ENCODE assay signal across 19 cellular contexts in genomic region chr17:49002766-49003165, GRCh38. TPM values are rescaled to one million over a fixed set of nuclear protein-coding genes. Genes with fewer than 3 reads are reported as not detected.
DNase-seq lines count a peak whose midpoint lies in the region; ATAC-seq, FAIRE-seq and TF ChIP-seq lines count a peak whose summit lies in the region.
"Had no signal": no experiment of that assay in that cellular context is flagged by ENCODE, and none has a peak within 500 bp of the region (broad histone marks: within the 10 kb centered on the region; RNA-seq: fewer than 3 reads in every experiment).

No MANE protein-coding gene starts in this region.

- H3K9ac ChIP-seq in NT2/D1 (ENCODE audit: insufficient read length, low read depth) (peak overlapping the region; percentile 62), endothelial cell of umbilical vein (replicated peaks; ENCODE audit: extremely low read depth, insufficient read depth, low read length) (no peak overlapping the region)

- no peak overlapping the region for H2AFZ ChIP-seq in endothelial cell of umbilical vein (ENCODE audit: low read depth, low read length)
- H2AFZ ChIP-seq in osteoblast (ENCODE audit: low read length): no peak overlapping the region

- no peaks in the 10 kb centered on the region for H3K9me1 ChIP-seq in endothelial cell of umbilical vein (replicated peaks; ENCODE audit: control insufficient read depth, extremely low read depth, insufficient read depth, low read length)

- FAIRE-seq in endothelial cell of umbilical vein (lab: Jason Lieb, UNC) (no peak), small intestine (lab: Jason Lieb, UNC) (no peak)

- no peak for ATAC-seq in activated T-cell treated with anti-CD3 and anti-CD28 coated beads, Interleukin-2, amount 50 U/mL, for 72 hours (replicated peaks in 1 of 2)
- ATAC-seq: activated CD4-positive, alpha-beta T cell treated with anti-CD3 and anti-CD28 coated beads for 36 hours; activated T-helper 17 cell treated with anti-CD3 and anti-CD28 coated beads, Interleukin-2, amount 50 U/mL, for 72 hours; naive thymus-derived CD8-positive, alpha-beta T cell; psoas muscle had no signal

- H3K9me3 Mint-ChIP-seq in activated T-cell treated with anti-CD3 and anti-CD28 coated beads, Interleukin-2, amount 50 U/mL, for 72 hours: no peaks in the 10 kb centered on the region
- H3K9me3 Mint-ChIP-seq: activated T-helper 17 cell treated with anti-CD3 and anti-CD28 coated beads, Interleukin-2, amount 50 U/mL, for 72 hours; CD4-positive, alpha-beta T cell had no signal

- H3K4me2 ChIP-seq in endothelial cell of umbilical vein (ENCODE audit: insufficient read depth, low read length) (peak overlapping the region; percentile 98), osteoblast (ENCODE audit: insufficient read depth, low read length) (peak overlapping the region; percentile 65)

- H4K20me1 ChIP-seq in endothelial cell of umbilical vein (replicated peaks; ENCODE audit: control insufficient read depth, extremely low read depth, insufficient read depth, low read length) (no peaks in the 10 kb centered on the region), osteoblast (ENCODE audit: insufficient read depth, low read length) (no peaks in the 10 kb centered on the region)

- H3K36me3 ChIP-seq in NT2/D1 (ENCODE audit: insufficient read depth, insufficient read length, low read length): peaks cover 73% of the 10 kb centered on the region
- H3K36me3 ChIP-seq in endothelial cell of umbilical vein (ENCODE audit: control insufficient read depth in 2 of 2, extremely low read depth in 1 of 2, insufficient read depth in 2 of 2, low read length in 2 of 2): peaks cover 0 to 8% of the 10 kb centered on the region in 2 experiments
- H3K36me3 ChIP-seq in osteoblast (ENCODE audit: insufficient read depth, low read length): no peaks in the 10 kb centered on the region
- no peaks in the 10 kb centered on the region for H3K36me3 ChIP-seq in MG63
- no peaks in the 10 kb centered on the region for H3K36me3 ChIP-seq in small intestine (ENCODE audit: control insufficient read depth in 2 of 2, insufficient read depth in 2 of 2, low read length in 2 of 2)
- H3K36me3 ChIP-seq: suprapubic skin had no signal

- H3K4me3 ChIP-seq in NT2/D1 (ENCODE audit: insufficient read length, low read depth): peak overlapping the region; percentile 31
- H3K4me3 ChIP-seq in endothelial cell of umbilical vein (replicated peaks in 1 of 3; ENCODE audit: insufficient read depth in 1 of 3, low read depth in 1 of 3, low read length in 3 of 3): peak overlapping the region in 1 of 3 experiments; percentile 76
- H3K4me3 ChIP-seq in osteoblast (ENCODE audit: insufficient read depth, low read length): no peak overlapping the region
- H3K4me3 ChIP-seq in MG63: no peak overlapping the region
- H3K4me3 ChIP-seq in small intestine (ENCODE audit: low read depth in 1 of 2, low read length in 2 of 2): no peak overlapping the region
- H3K4me3 ChIP-seq: psoas muscle, suprapubic skin had no signal

- dilution Hi-C loops in endothelial cell of umbilical vein (cut with MboI; ENCODE audit: extremely low pct_ligation_motif_present, low sequenced_read_pairs): no loop called here

- H3K27ac ChIP-seq in endothelial cell of umbilical vein (ENCODE audit: insufficient read depth, low read depth, low read length) (no peak overlapping the region), osteoblast (ENCODE audit: low read depth, low read length) (no peak overlapping the region), small intestine (ENCODE audit: low read depth in 1 of 2, low read length in 1 of 2) (no peak overlapping the region)
- H3K27ac ChIP-seq: psoas muscle, suprapubic skin had no signal

- CTCF ChIA-PET in endothelial cell of umbilical vein (lab: Charles Lee): interaction anchor here (0.7 to 5.1 kb wide), 11 partner anchors 10 to 50 kb away, joined by 3 to 38 read pairs (median 4); no protein-coding TSS in a partner anchor

- H3K27me3 ChIP-seq in NT2/D1 (ENCODE audit: insufficient read depth, insufficient read length) (no peaks in the 10 kb centered on the region), endothelial cell of umbilical vein (ENCODE audit: control insufficient read depth in 2 of 2, insufficient read depth in 2 of 2, low read length in 2 of 2) (no peaks in the 10 kb centered on the region), osteoblast (ENCODE audit: insufficient read depth, low read length) (peaks cover 95% of the 10 kb centered on the region), MG63 (peaks cover 81% of the 10 kb centered on the region), small intestine (ENCODE audit: control insufficient read depth in 2 of 2, insufficient read depth in 2 of 2, low read length in 2 of 2) (peaks cover 8 to 47% of the 10 kb centered on the region in 2 donors)
- H3K27me3 ChIP-seq: brain microvascular endothelial cell had no signal

- TF ChIP-seq CTCF in GM20000 (IDR thresholded peaks at IDR 0.05; ENCODE audit: extremely low read depth, missing control alignments) (no peak), endothelial cell of umbilical vein (IDR thresholded peaks at IDR 0.05; ENCODE audit: extremely low read depth in 1 of 2, insufficient read depth in 1 of 2, low read depth in 1 of 2, low read length in 2 of 2) (no peak), osteoblast (IDR thresholded peaks at IDR 0.05; ENCODE audit: extremely low read depth, low read depth, low read length) (no peak)

- TF ChIP-seq POLR2A in endothelial cell of umbilical vein (IDR thresholded peaks at IDR 0.05; ENCODE audit: low read depth, low read length): no peak

- peaks cover 99% of the 10 kb centered on the region for H3K79me2 ChIP-seq in endothelial cell of umbilical vein (ENCODE audit: control insufficient read depth, insufficient read depth, low read length)
- peaks cover 78% of the 10 kb centered on the region for H3K79me2 ChIP-seq in osteoblast (ENCODE audit: insufficient read depth, low read length)

- no peak overlapping the region for H3K27ac Mint-ChIP-seq in activated T-cell treated with anti-CD3 and anti-CD28 coated beads, Interleukin-2, amount 50 U/mL, for 72 hours
- H3K27ac Mint-ChIP-seq: activated CD4-positive, alpha-beta T cell treated with anti-CD3 and anti-CD28 coated beads for 36 hours; activated T-helper 17 cell treated with anti-CD3 and anti-CD28 coated beads, Interleukin-2, amount 50 U/mL, for 72 hours; CD4-positive, alpha-beta T cell had no signal

- H3K4me1 Mint-ChIP-seq in activated T-cell treated with anti-CD3 and anti-CD28 coated beads, Interleukin-2, amount 50 U/mL, for 72 hours (ENCODE audit: low read depth): peaks cover 17% of the 10 kb centered on the region
- H3K4me1 Mint-ChIP-seq: activated T-helper 17 cell treated with anti-CD3 and anti-CD28 coated beads, Interleukin-2, amount 50 U/mL, for 72 hours had no signal

- H3K4me1 ChIP-seq in NT2/D1 (ENCODE audit: insufficient read depth, insufficient read length) (peaks cover 14% of the 10 kb centered on the region), endothelial cell of umbilical vein (ENCODE audit: control insufficient read depth, extremely low read depth, insufficient read depth, low read length) (peaks cover 44% of the 10 kb centered on the region), osteoblast (ENCODE audit: insufficient read depth, low read length) (peaks cover 21% of the 10 kb centered on the region), small intestine (ENCODE audit: control insufficient read depth in 2 of 2, insufficient read depth in 1 of 2, low read depth in 1 of 2, low read length in 1 of 2) (peaks cover 0 to 2% of the 10 kb centered on the region in 2 donors)
- H3K4me1 ChIP-seq: psoas muscle had no signal

- POLR2A ChIA-PET in endothelial cell of umbilical vein (lab: Charles Lee): no interaction called here

- no peak overlapping the region for H3K4me3 Mint-ChIP-seq in activated T-cell treated with anti-CD3 and anti-CD28 coated beads, Interleukin-2, amount 50 U/mL, for 72 hours
- H3K4me3 Mint-ChIP-seq: activated CD4-positive, alpha-beta T cell treated with anti-CD3 and anti-CD28 coated beads for 36 hours; activated T-helper 17 cell treated with anti-CD3 and anti-CD28 coated beads, Interleukin-2, amount 50 U/mL, for 72 hours; CD4-positive, alpha-beta T cell; naive thymus-derived CD8-positive, alpha-beta T cell had no signal

- H3K27me3 Mint-ChIP-seq in activated T-cell treated with anti-CD3 and anti-CD28 coated beads, Interleukin-2, amount 50 U/mL, for 72 hours (ENCODE audit: low read depth): peaks cover 96% of the 10 kb centered on the region

- H3K9me3 ChIP-seq in NT2/D1 (ENCODE audit: insufficient read depth, low read length) (no peaks in the 10 kb centered on the region), endothelial cell of umbilical vein (replicated peaks; ENCODE audit: control insufficient read depth, insufficient read depth, low read length) (no peaks in the 10 kb centered on the region), osteoblast (ENCODE audit: low read depth, low read length) (no peaks in the 10 kb centered on the region), MG63 (no peaks in the 10 kb centered on the region), small intestine (ENCODE audit: control insufficient read depth, low read depth) (no peaks in the 10 kb centered on the region)
- H3K9me3 ChIP-seq: psoas muscle, suprapubic skin had no signal

- peaks cover 0 to 1% of the 10 kb centered on the region in 2 donors for H3K36me3 Mint-ChIP-seq in activated T-cell treated with anti-CD3 and anti-CD28 coated beads, Interleukin-2, amount 50 U/mL, for 72 hours (ENCODE audit: insufficient read depth in 2 of 2)

- intact Hi-C loops in endothelial cell of umbilical vein (cut with micrococcal nuclease): no loop called here

- DNase-seq in GM20000 (ENCODE audit: low spot score): peak; percentile 2
- no peak for DNase-seq in NT2/D1 (ENCODE audit: low read depth, low spot score)
- no peak for DNase-seq in endothelial cell of umbilical vein (ENCODE audit: low read depth, low spot score)
- DNase-seq in osteoblast (ENCODE audit: insufficient read length, low spot score, missing footprints): no peak
- no peak for DNase-seq in MG63
- DNase-seq in activated T-cell treated with anti-CD3 and anti-CD28 coated beads, Interleukin-2, amount 50 U/mL, for 72 hours: no peak
- no peak for DNase-seq in small intestine
- no peak for DNase-seq in kidney tubule cell (ENCODE audit: low spot score)
- DNase-seq: activated CD4-positive, alpha-beta T cell treated with anti-CD3 and anti-CD28 coated beads for 36 hours; brain microvascular endothelial cell; CD4-positive, alpha-beta T cell; DMS53; naive thymus-derived CD8-positive, alpha-beta T cell; NCI-H1436 treated with DMSO at 0.1 percent for 48 hours; psoas muscle had no signal

- no TSS peak for BruUV-seq in endothelial cell of umbilical vein (replicated peaks; lab: Mats Ljungman, UMichigan)

RNA-seq across cellular contexts. Expression of gene IGF2BP1, which starts 5.6 kb away (rescaled TPM):
- 91.7 and 99.5 TPM in 2 replicates for total RNA-seq in endothelial cell of umbilical vein
- polyA plus RNA-seq in endothelial cell of umbilical vein: 8.6 and 9.5 TPM in 2 replicates
- polyA plus RNA-seq in endothelial cell of umbilical vein (2011; cell fraction: cytosol; rRNA removed): 14.9 and 17.4 TPM in 2 replicates
- polyA plus RNA-seq in endothelial cell of umbilical vein (2011; cell fraction: nucleus; rRNA removed): 44.6 and 46.9 TPM in 2 replicates
- 22.5 and 26.3 TPM in 2 replicates for polyA plus RNA-seq in endothelial cell of umbilical vein (2012)
- 18.7 and 24.3 TPM in 2 replicates for polyA minus RNA-seq in endothelial cell of umbilical vein
- polyA minus RNA-seq in endothelial cell of umbilical vein (2011; cell fraction: cytosol; rRNA and poly(A)+ RNA removed): 13.1 TPM
- 25.2 and 30.8 TPM in 2 replicates for polyA minus RNA-seq in endothelial cell of umbilical vein (2011; cell fraction: nucleus; rRNA and poly(A)+ RNA removed)
- 0.59 and 1.4 TPM in 2 replicates for total RNA-seq in osteoblast
- 0.52 and 0.95 TPM in 2 replicates for total RNA-seq in MG63 (2014; rRNA removed; shearing (Covaris generic); ENCODE audit: low replicate concordance)
- under 1 TPM; 0.32 to 0.50 TPM for total RNA-seq in activated T-cell treated with anti-CD3 and anti-CD28 coated beads, Interleukin-2, amount 50 U/mL, for 72 hours
- under 1 TPM in 2 of 3 donors, not detected in 1; 0.30 to 0.45 TPM for polyA plus RNA-seq in small intestine
- total RNA-seq: CD4-positive, alpha-beta T cell; naive thymus-derived CD8-positive, alpha-beta T cell; psoas muscle; suprapubic skin had no signal
- polyA plus RNA-seq: naive thymus-derived CD8-positive, alpha-beta T cell; psoas muscle had no signal

RNA-seq across cellular contexts. Expression of gene GIP, which starts 34.4 kb away (rescaled TPM):
- total RNA-seq in endothelial cell of umbilical vein: not detected in 2 replicates
- not detected in 2 replicates for polyA plus RNA-seq in endothelial cell of umbilical vein
- not detected in 2 replicates for polyA plus RNA-seq in endothelial cell of umbilical vein (2011; cell fraction: cytosol; rRNA removed)
- polyA plus RNA-seq in endothelial cell of umbilical vein (2011; cell fraction: nucleus; rRNA removed): not detected in 2 replicates
- polyA plus RNA-seq in endothelial cell of umbilical vein (2012): not detected in 2 replicates
- not detected in 2 replicates for polyA minus RNA-seq in endothelial cell of umbilical vein
- not detected for polyA minus RNA-seq in endothelial cell of umbilical vein (2011; cell fraction: cytosol; rRNA and poly(A)+ RNA removed)
- polyA minus RNA-seq in endothelial cell of umbilical vein (2011; cell fraction: nucleus; rRNA and poly(A)+ RNA removed): not detected in 2 replicates
- total RNA-seq in osteoblast: not detected in 2 replicates
- total RNA-seq in MG63 (2014; rRNA removed; shearing (Covaris generic); ENCODE audit: low replicate concordance): not detected in 2 replicates
- not detected for total RNA-seq in activated T-cell treated with anti-CD3 and anti-CD28 coated beads, Interleukin-2, amount 50 U/mL, for 72 hours
- 100 to 1,000 TPM in 1 of 3 donors, 10 to 100 TPM in 2; 40.0 to 167 (median 65.1) TPM for polyA plus RNA-seq in small intestine
- total RNA-seq: activated CD4-positive, alpha-beta T cell treated with anti-CD3 and anti-CD28 coated beads for 36 hours; activated T-helper 17 cell treated with anti-CD3 and anti-CD28 coated beads, Interleukin-2, amount 50 U/mL, for 72 hours; CD4-positive, alpha-beta T cell; fibroblast of villous mesenchyme; kidney epithelial cell; naive thymus-derived CD8-positive, alpha-beta T cell; psoas muscle; suprapubic skin had no signal
- polyA plus RNA-seq: naive thymus-derived CD8-positive, alpha-beta T cell; psoas muscle had no signal

RNA-seq across cellular contexts. Expression of gene SNF8, which starts 58.1 kb away (rescaled TPM):
- total RNA-seq in endothelial cell of umbilical vein (166 and 173 TPM in 2 replicates), osteoblast (63.7 and 72.5 TPM in 2 replicates)
- polyA plus RNA-seq in endothelial cell of umbilical vein (176 and 194 TPM in 2 replicates), small intestine (100 to 1,000 TPM; 144 to 159 (median 159) TPM)
- 179 and 209 TPM in 2 replicates for polyA plus RNA-seq in endothelial cell of umbilical vein (2011; cell fraction: cytosol; rRNA removed)
- polyA plus RNA-seq in endothelial cell of umbilical vein (2011; cell fraction: nucleus; rRNA removed): 94.3 and 101 TPM in 2 replicates
- polyA plus RNA-seq in endothelial cell of umbilical vein (2012): 145 and 159 TPM in 2 replicates
- 95.6 and 113 TPM in 2 replicates for polyA minus RNA-seq in endothelial cell of umbilical vein
- polyA minus RNA-seq in endothelial cell of umbilical vein (2011; cell fraction: cytosol; rRNA and poly(A)+ RNA removed): 67.4 TPM
- polyA minus RNA-seq in endothelial cell of umbilical vein (2011; cell fraction: nucleus; rRNA and poly(A)+ RNA removed): 22.8 and 28.7 TPM in 2 replicates
- 266 and 293 TPM in 2 replicates for total RNA-seq in MG63 (2014; rRNA removed; shearing (Covaris generic); ENCODE audit: low replicate concordance)
- 10 to 100 TPM; 54.7 to 54.8 TPM for total RNA-seq in activated T-cell treated with anti-CD3 and anti-CD28 coated beads, Interleukin-2, amount 50 U/mL, for 72 hours

Comparison
In these comparisons a context has a peak if more than half of its experiments do, and no peak if none do; other contexts are left out.
1. RNA of gene IGF2BP1, which starts 5.6 kb away (total RNA-seq): 91.7 to 99.5 TPM in endothelial cell of umbilical vein; 0.59 to 1.4 TPM in osteoblast, 0.52 to 0.95 TPM in MG63 and 0.32 to 0.50 TPM in activated T-cell treated with anti-CD3 and anti-CD28 coated beads, Interleukin-2, amount 50 U/mL, for 72 hours; every median in the first group is over 10 times any median in the second.